Comparison of ENCODE assay signal across 8 cellular contexts in genomic region chrX:68830486-68831404, GRCh38. TPM values are rescaled to one million over a fixed set of nuclear protein-coding genes. Genes with fewer than 3 reads are reported as not detected.
A peak's percentile ranks its signal among the peaks of the same experiment; 100 is the strongest.
DNase-seq lines count a peak whose midpoint lies in the region; ATAC-seq and TF ChIP-seq lines count a peak whose summit lies in the region.

No MANE protein-coding gene starts in this region.

- intact Hi-C loops in upper lobe of right lung (cut with DNase I) = no loop called here

- ATAC-seq in upper lobe of right lung = no peak
- no peak for ATAC-seq in GM18873 (IDR thresholded peaks at IDR 0.05; ENCODE audit: low FRiP score, unreplicated experiment)

- H3K4me1 ChIP-seq in mesodermal cell (ENCODE audit: control insufficient read depth, insufficient read depth, low read length, poor library complexity, severe bottlenecking) = peaks cover 9% of the 10 kb centered on the region
- H3K4me1 ChIP-seq in upper lobe of right lung = no peaks in the 10 kb centered on the region

- TF ChIP-seq CTCF in cardiac fibroblast (IDR thresholded peaks at IDR 0.05; ENCODE audit: low read depth, low read length) = no peak
- TF ChIP-seq CTCF in upper lobe of right lung (IDR thresholded peaks at IDR 0.05) = no peak

- peak; percentile 16 for DNase-seq in activated T-cell treated with anti-CD3 and anti-CD28 coated beads, Interleukin-2, amount 50 U/mL, for 1 hour
- DNase-seq in activated T-cell treated with anti-CD3 and anti-CD28 coated beads for 4 hours (no peak), cardiac fibroblast (ENCODE audit: low read depth in 2 of 2) (no peak), upper lobe of right lung (no peak), SKM-1 treated with dmso at 0.1 percent for 144 hours (lab: John Stamatoyannopoulos, UW; ENCODE audit: unreplicated experiment) (no peak)
- no peak for DNase-seq in stimulated activated CD4-positive, alpha-beta T cell treated with anti-CD3 and anti-CD28 coated beads, Interleukin-4, amount 100 ng/mL, for 4 hours

- peak overlapping the region; percentile 70 to 94 for H3K4me3 ChIP-seq in cardiac fibroblast (replicated peaks in 1 of 2; ENCODE audit: low read depth in 2 of 2, low read length in 2 of 2)
- peak overlapping the region; percentile 67 for H3K4me3 ChIP-seq in mesodermal cell (ENCODE audit: extremely low read depth, insufficient read depth, low read length, poor library complexity, severe bottlenecking)
- H3K4me3 ChIP-seq in upper lobe of right lung = peak overlapping the region; percentile 73

- H3K27me3 ChIP-seq in upper lobe of right lung = no peaks in the 10 kb centered on the region

- H3K9me3 ChIP-seq in mesodermal cell (ENCODE audit: control insufficient read depth, low read length) = no peaks in the 10 kb centered on the region
- H3K9me3 ChIP-seq in upper lobe of right lung = no peaks in the 10 kb centered on the region

- H3K36me3 ChIP-seq in mesodermal cell (ENCODE audit: control insufficient read depth, insufficient read depth, low read length) (peaks cover 3% of the 10 kb centered on the region), upper lobe of right lung (no peaks in the 10 kb centered on the region)

- WGBS in mesodermal cell (ENCODE audit: insufficient coverage in 2 of 2), 2 experiments = 0% methylated on average over 9 of the region's 29 CpGs; no CpG with 5 or more reads in 1 of the 2 experiments

- H3K27ac ChIP-seq in mesodermal cell (ENCODE audit: low read depth, low read length, severe bottlenecking) (no peak overlapping the region), upper lobe of right lung (peak overlapping the region; percentile 76)

RNA-seq across cellular contexts. Expression of gene EFNB1, which starts 1.9 kb away (rescaled TPM):
- 40.2 TPM for polyA plus RNA-seq in mesodermal cell (2013, experiment 1 of 2)
- 36.0 TPM for polyA plus RNA-seq in mesodermal cell (2013, experiment 2 of 2)
- 29.0 TPM for total RNA-seq in upper lobe of right lung
